1 cellular context compared by ENCODE assay signal in the genomic region with DNA sequence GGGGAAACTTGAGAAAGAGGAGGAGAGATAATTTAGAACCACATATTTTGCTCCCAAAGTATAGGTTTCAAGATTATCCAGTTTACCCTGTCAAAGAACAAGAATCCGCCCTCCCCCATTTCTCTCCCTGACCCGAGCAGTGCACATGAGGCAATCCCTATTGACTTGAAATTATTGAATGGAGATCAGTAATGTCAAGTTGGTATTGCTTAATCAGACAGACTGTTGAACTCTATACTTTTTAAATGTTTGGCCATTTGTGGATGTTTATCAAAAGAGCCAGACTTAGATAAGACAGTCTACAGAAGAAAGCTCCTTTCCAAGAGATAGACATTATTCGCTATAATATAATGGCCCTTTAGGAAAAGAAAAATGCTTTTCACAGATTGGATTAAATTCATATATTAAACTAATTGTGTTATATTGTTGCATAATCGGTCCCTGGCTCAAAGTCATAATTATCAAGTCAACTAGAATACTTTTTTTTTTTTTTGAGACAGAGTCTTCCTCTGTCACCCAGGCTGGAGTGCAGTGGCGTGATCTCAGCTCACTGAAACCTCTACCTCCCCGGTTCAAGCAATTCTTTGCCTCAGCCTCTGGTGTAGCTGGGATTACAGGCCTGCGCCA.
TF ChIP-seq lines count a peak whose summit lies in the region.

No MANE protein-coding gene starts in this region.

TF ChIP-seq in HepG2, 621 proteins besides CTCF, POLR2A, EP300 and RAD21 (continued from another document and continues in another):
- TF ChIP-seq, protein P1, sequence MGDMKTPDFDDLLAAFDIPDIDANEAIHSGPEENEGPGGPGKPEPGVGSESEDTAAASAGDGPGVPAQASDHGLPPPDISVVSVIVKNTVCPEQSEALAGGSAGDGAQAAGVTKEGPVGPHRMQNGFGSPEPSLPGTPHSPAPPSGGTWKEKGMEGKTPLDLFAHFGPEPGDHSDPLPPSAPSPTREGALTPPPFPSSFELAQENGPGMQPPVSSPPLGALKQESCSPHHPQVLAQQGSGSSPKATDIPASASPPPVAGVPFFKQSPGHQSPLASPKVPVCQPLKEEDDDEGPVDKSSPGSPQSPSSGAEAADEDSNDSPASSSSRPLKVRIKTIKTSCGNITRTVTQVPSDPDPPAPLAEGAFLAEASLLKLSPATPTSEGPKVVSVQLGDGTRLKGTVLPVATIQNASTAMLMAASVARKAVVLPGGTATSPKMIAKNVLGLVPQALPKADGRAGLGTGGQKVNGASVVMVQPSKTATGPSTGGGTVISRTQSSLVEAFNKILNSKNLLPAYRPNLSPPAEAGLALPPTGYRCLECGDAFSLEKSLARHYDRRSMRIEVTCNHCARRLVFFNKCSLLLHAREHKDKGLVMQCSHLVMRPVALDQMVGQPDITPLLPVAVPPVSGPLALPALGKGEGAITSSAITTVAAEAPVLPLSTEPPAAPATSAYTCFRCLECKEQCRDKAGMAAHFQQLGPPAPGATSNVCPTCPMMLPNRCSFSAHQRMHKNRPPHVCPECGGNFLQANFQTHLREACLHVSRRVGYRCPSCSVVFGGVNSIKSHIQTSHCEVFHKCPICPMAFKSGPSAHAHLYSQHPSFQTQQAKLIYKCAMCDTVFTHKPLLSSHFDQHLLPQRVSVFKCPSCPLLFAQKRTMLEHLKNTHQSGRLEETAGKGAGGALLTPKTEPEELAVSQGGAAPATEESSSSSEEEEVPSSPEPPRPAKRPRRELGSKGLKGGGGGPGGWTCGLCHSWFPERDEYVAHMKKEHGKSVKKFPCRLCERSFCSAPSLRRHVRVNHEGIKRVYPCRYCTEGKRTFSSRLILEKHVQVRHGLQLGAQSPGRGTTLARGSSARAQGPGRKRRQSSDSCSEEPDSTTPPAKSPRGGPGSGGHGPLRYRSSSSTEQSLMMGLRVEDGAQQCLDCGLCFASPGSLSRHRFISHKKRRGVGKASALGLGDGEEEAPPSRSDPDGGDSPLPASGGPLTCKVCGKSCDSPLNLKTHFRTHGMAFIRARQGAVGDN (CRISPR knock-in tag; IDR thresholded peaks at IDR 0.05), result no peak
- TF ChIP-seq, protein P2, sequence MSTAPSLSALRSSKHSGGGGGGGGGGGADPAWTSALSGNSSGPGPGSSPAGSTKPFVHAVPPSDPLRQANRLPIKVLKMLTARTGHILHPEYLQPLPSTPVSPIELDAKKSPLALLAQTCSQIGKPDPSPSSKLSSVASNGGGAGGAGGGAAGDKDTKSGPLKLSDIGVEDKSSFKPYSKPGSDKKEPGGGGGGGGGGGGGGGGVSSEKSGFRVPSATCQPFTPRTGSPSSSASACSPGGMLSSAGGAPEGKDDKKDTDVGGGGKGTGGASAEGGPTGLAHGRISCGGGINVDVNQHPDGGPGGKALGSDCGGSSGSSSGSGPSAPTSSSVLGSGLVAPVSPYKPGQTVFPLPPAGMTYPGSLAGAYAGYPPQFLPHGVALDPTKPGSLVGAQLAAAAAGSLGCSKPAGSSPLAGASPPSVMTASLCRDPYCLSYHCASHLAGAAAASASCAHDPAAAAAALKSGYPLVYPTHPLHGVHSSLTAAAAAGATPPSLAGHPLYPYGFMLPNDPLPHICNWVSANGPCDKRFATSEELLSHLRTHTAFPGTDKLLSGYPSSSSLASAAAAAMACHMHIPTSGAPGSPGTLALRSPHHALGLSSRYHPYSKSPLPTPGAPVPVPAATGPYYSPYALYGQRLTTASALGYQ (CRISPR knock-in tag; IDR thresholded peaks at IDR 0.05), result 0 out of 2 replicates have a peak, but pooled peaks have one; percentile 55
- peak; percentile 39; the same call in 1 of the 2 replicates for TF ChIP-seq ISL2 (CRISPR knock-in tag; IDR thresholded peaks at IDR 0.05)
- TF ChIP-seq MED1 (CRISPR knock-in tag; IDR thresholded peaks at IDR 0.05), result peak; percentile 53
- TF ChIP-seq, protein P3, sequence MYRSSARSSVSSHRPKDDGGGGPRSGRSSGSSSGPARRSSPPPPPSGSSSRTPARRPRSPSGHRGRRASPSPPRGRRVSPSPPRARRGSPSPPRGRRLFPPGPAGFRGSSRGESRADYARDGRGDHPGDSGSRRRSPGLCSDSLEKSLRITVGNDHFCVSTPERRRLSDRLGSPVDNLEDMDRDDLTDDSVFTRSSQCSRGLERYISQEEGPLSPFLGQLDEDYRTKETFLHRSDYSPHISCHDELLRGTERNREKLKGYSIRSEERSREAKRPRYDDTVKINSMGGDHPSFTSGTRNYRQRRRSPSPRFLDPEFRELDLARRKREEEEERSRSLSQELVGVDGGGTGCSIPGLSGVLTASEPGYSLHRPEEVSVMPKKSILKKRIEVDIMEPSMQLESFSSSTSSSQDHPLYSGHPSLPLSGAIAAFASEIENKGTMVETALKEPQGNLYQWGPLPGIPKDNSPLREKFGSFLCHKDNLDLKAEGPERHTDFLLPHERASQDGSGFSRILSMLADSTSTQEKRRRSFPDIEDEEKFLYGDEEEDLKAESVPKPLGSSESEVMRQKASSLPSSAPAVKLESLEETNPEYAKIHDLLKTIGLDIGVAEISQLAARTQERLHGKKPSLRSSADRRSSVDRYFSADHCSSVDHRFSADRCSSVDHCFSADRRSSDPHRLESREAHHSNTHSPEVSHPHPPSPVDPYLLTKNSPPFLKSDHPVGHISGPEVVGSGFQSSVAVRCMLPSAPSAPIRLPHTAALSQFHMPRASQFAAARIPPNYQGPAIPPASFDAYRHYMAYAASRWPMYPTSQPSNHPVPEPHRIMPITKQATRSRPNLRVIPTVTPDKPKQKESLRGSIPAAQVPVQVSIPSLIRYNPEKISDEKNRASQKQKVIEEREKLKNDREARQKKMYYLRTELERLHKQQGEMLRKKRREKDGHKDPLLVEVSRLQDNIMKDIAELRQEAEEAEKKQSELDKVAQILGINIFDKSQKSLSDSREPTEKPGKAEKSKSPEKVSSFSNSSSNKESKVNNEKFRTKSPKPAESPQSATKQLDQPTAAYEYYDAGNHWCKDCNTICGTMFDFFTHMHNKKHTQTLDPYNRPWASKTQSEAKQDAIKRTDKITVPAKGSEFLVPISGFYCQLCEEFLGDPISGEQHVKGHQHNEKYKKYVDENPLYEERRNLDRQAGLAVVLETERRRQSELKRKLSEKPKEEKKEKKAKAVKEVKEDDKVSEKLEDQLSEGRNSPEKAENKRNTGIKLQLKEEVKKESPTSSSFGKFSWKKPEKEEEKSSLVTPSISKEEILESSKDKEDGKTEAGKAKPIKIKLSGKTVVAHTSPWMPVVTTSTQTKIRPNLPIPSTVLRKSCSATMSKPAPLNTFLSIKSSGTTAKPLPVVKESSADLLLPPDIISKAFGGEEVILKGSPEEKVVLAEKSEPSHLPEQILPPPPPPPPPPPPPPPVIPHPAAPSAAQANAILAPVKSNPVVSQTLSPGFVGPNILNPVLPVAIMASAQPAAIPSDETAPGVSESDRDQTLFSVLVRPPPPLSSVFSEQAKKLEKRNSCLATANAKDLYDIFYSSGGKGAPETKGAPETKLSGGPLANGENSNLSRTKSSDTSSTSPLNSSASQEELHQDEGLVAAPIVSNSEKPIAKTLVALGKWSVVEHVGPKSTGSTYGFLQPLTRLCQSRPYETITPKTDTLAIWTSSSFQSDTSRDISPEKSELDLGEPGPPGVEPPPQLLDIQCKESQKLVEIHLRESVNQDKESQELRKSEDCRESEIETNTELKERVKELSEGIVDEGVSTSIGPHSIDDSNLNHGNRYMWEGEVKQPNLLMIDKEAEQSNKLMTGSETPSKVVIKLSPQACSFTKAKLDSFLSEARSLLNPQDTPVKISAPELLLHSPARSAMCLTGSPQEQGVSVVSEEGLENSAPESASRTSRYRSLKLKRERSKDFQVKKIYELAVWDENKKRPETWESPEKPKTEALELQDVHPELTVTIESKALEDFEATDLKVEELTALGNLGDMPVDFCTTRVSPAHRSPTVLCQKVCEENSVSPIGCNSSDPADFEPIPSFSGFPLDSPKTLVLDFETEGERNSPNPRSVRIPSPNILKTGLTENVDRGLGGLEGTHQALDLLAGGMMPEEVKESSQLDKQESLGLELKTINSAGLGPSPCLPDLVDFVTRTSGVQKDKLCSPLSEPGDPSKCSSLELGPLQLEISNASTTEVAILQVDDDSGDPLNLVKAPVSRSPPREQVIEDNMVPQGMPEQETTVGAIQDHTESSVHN (CRISPR knock-in tag; IDR thresholded peaks at IDR 0.05), result no peak
- TF ChIP-seq WIZ (CRISPR knock-in tag; IDR thresholded peaks at IDR 0.05), result no peak
- no peak for TF ChIP-seq MBD4 (IDR thresholded peaks at IDR 0.05; ENCODE audit: borderline replicate concordance, low read length)
- 0 out of 2 replicates have a peak, but pooled peaks have one; percentile 15 for TF ChIP-seq ELF3 (CRISPR knock-in tag; IDR thresholded peaks at IDR 0.05)
- TF ChIP-seq ZIK1 (CRISPR knock-in tag; IDR thresholded peaks at IDR 0.05; ENCODE audit: borderline replicate concordance, low read depth), result no peak
- TF ChIP-seq, protein P4, sequence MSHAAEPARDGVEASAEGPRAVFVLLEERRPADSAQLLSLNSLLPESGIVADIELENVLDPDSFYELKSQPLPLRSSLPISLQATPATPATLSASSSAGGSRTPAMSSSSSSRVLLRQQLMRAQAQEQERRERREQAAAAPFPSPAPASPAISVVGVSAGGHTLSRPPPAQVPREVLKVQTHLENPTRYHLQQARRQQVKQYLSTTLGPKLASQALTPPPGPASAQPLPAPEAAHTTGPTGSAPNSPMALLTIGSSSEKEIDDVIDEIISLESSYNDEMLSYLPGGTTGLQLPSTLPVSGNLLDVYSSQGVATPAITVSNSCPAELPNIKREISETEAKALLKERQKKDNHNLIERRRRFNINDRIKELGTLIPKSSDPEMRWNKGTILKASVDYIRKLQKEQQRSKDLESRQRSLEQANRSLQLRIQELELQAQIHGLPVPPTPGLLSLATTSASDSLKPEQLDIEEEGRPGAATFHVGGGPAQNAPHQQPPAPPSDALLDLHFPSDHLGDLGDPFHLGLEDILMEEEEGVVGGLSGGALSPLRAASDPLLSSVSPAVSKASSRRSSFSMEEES (CRISPR knock-in tag; IDR thresholded peaks at IDR 0.05), result no peak
- TF ChIP-seq RARA (CRISPR knock-in tag; IDR thresholded peaks at IDR 0.05), result peak; percentile 90
- TF ChIP-seq, protein P5, sequence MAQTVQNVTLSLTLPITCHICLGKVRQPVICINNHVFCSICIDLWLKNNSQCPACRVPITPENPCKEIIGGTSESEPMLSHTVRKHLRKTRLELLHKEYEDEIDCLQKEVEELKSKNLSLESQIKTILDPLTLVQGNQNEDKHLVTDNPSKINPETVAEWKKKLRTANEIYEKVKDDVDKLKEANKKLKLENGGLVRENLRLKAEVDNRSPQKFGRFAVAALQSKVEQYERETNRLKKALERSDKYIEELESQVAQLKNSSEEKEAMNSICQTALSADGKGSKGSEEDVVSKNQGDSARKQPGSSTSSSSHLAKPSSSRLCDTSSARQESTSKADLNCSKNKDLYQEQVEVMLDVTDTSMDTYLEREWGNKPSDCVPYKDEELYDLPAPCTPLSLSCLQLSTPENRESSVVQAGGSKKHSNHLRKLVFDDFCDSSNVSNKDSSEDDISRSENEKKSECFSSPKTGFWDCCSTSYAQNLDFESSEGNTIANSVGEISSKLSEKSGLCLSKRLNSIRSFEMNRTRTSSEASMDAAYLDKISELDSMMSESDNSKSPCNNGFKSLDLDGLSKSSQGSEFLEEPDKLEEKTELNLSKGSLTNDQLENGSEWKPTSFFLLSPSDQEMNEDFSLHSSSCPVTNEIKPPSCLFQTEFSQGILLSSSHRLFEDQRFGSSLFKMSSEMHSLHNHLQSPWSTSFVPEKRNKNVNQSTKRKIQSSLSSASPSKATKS (CRISPR knock-in tag; IDR thresholded peaks at IDR 0.05), result no peak
- no peak for TF ChIP-seq SNAI1 (CRISPR knock-in tag; IDR thresholded peaks at IDR 0.05; ENCODE audit: borderline replicate concordance)
- TF ChIP-seq, protein P6, sequence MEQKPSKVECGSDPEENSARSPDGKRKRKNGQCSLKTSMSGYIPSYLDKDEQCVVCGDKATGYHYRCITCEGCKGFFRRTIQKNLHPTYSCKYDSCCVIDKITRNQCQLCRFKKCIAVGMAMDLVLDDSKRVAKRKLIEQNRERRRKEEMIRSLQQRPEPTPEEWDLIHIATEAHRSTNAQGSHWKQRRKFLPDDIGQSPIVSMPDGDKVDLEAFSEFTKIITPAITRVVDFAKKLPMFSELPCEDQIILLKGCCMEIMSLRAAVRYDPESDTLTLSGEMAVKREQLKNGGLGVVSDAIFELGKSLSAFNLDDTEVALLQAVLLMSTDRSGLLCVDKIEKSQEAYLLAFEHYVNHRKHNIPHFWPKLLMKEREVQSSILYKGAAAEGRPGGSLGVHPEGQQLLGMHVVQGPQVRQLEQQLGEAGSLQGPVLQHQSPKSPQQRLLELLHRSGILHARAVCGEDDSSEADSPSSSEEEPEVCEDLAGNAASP (CRISPR knock-in tag; IDR thresholded peaks at IDR 0.05; ENCODE audit: borderline replicate concordance), result peak; percentile 79; the same call in 1 of the 2 replicates
- TF ChIP-seq MIXL1 (CRISPR knock-in tag; IDR thresholded peaks at IDR 0.05), result peak; percentile 84
- peak; percentile 20; the same call in 1 of the 2 replicates for TF ChIP-seq PITX1 (CRISPR knock-in tag; IDR thresholded peaks at IDR 0.05)
- TF ChIP-seq, protein P7, sequence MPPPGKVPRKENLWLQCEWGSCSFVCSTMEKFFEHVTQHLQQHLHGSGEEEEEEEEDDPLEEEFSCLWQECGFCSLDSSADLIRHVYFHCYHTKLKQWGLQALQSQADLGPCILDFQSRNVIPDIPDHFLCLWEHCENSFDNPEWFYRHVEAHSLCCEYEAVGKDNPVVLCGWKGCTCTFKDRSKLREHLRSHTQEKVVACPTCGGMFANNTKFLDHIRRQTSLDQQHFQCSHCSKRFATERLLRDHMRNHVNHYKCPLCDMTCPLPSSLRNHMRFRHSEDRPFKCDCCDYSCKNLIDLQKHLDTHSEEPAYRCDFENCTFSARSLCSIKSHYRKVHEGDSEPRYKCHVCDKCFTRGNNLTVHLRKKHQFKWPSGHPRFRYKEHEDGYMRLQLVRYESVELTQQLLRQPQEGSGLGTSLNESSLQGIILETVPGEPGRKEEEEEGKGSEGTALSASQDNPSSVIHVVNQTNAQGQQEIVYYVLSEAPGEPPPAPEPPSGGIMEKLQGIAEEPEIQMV (CRISPR knock-in tag; IDR thresholded peaks at IDR 0.05; ENCODE audit: low read depth), result no peak
- no peak for TF ChIP-seq ZSCAN25 (CRISPR knock-in tag; IDR thresholded peaks at IDR 0.05)
- no peak; the same call in 1 of the 2 replicates for TF ChIP-seq ZNF644 (CRISPR knock-in tag; IDR thresholded peaks at IDR 0.05; ENCODE audit: low read depth)
- no peak for TF ChIP-seq ZNF136 (CRISPR knock-in tag; IDR thresholded peaks at IDR 0.05; ENCODE audit: low read depth)
- no peak for TF ChIP-seq SOX13 (IDR thresholded peaks at IDR 0.05)
- TF ChIP-seq SOX13 (CRISPR knock-in tag; conservative IDR thresholded peaks at IDR 0.05 in 1 of 2, IDR thresholded peaks at IDR 0.05 in 1 of 2), result peak in 1 of 2 experiments; percentile 86; a peak in 2 of 4 replicates
- TF ChIP-seq HOXA5 (CRISPR knock-in tag; IDR thresholded peaks at IDR 0.05), result no peak
- peak; percentile 77 for TF ChIP-seq NFIC (IDR thresholded peaks at IDR 0.05; ENCODE audit: low read length)
- TF ChIP-seq DPF2 (CRISPR knock-in tag; IDR thresholded peaks at IDR 0.05; ENCODE audit: borderline replicate concordance, low read depth), result peak; percentile 74
- TF ChIP-seq, protein P8, sequence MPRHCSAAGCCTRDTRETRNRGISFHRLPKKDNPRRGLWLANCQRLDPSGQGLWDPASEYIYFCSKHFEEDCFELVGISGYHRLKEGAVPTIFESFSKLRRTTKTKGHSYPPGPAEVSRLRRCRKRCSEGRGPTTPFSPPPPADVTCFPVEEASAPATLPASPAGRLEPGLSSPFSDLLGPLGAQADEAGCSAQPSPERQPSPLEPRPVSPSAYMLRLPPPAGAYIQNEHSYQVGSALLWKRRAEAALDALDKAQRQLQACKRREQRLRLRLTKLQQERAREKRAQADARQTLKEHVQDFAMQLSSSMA (CRISPR knock-in tag; IDR thresholded peaks at IDR 0.05), result no peak
- no peak for TF ChIP-seq TAF1 (CRISPR knock-in tag; IDR thresholded peaks at IDR 0.05)
- TF ChIP-seq NFYB (CRISPR knock-in tag; IDR thresholded peaks at IDR 0.05), result no peak
- no peak for TF ChIP-seq RNF2 (conservative IDR thresholded peaks at IDR 0.05; ENCODE audit: low read depth)
- peak; percentile 80 for TF ChIP-seq NCOA2 (CRISPR knock-in tag; IDR thresholded peaks at IDR 0.05)
- TF ChIP-seq FOXA3 (CRISPR knock-in tag; IDR thresholded peaks at IDR 0.05), result peak; percentile 92
- no peak for TF ChIP-seq TOPORS (CRISPR knock-in tag; IDR thresholded peaks at IDR 0.05)
- no peak for TF ChIP-seq TBX3 (IDR thresholded peaks at IDR 0.05; ENCODE audit: borderline replicate concordance)
- peak; percentile 98 for TF ChIP-seq CEBPB (IDR thresholded peaks at IDR 0.05; ENCODE audit: borderline replicate concordance, low read depth, low read length)
